ENCODE assay signal across 2 cellular contexts in genomic region chr3:194312186-194312742, GRCh38.
TF ChIP-seq lines count a peak whose summit lies in the region.

No MANE protein-coding gene starts in this region.

TF ChIP-seq in A549, 52 proteins besides CTCF, POLR2A, EP300 and RAD21:
- TF ChIP-seq CEBPB (IDR thresholded peaks at IDR 0.05) (no peak), HOXB13 (CRISPR knock-in tag; IDR thresholded peaks at IDR 0.05; ENCODE audit: low read depth) (no peak), HEYL (CRISPR knock-in tag; IDR thresholded peaks at IDR 0.05) (no peak), PBX3 (IDR thresholded peaks at IDR 0.05) (no peak)

TF ChIP-seq in IMR-90, 13 proteins besides CTCF, POLR2A, EP300 and RAD21:
- TF ChIP-seq MAZ (IDR thresholded peaks at IDR 0.05; ENCODE audit: borderline replicate concordance, low read depth, low read length) (no peak), ELK1 (IDR thresholded peaks at IDR 0.05; ENCODE audit: borderline replicate concordance, low read depth, low read length) (no peak), SMC3 (IDR thresholded peaks at IDR 0.05; ENCODE audit: low read depth, low read length) (no peak), RFX5 (IDR thresholded peaks at IDR 0.05; ENCODE audit: low read depth, low read length) (no peak), FOS (IDR thresholded peaks at IDR 0.05; ENCODE audit: low read depth, low read length) (no peak), CEBPB (IDR thresholded peaks at IDR 0.05; ENCODE audit: low read depth, low read length) (no peak), CHD1 (IDR thresholded peaks at IDR 0.05; ENCODE audit: low read depth, low read length) (no peak), NFE2L2 (IDR thresholded peaks at IDR 0.05; ENCODE audit: low read depth, low read length) (no peak)
TF ChIP-seq in IMR-90: peak in this region for 0.
